ENCODE assay signal across 19 cellular contexts in the genomic region with DNA sequence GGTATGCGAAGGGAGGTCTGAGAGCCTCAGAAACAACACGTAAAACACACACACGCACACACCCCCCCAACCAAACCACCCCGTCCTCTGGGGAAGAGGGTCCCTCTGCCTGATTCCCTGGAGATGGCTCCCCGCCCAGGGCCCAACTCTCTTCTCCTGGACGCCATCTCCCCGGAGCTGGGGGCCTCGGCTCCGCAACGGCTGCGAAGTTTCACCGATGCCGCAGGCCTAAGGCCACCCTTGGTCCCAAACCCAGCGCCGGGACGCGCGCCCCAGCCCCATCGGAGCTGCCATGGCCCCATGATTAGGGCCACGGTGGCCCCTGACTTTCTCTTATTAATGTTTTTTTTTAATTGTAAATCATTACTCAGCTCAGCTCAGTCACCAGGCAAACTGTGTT.
DNase-seq lines count a peak whose midpoint lies in the region; FAIRE-seq and TF ChIP-seq lines count a peak whose summit lies in the region.
"Had no signal": no experiment of that assay in that cellular context is flagged by ENCODE, and none has a peak within 500 bp of the region (broad histone marks: within the 10 kb centered on the region; RNA-seq: fewer than 3 reads in every experiment).

No MANE protein-coding gene starts in this region.

- H3K4me3 Mint-ChIP-seq in astrocyte (ENCODE audit: unreplicated experiment): peak overlapping the region; percentile 57
- H3K4me3 Mint-ChIP-seq: activated CD8-positive, alpha-beta T cell treated with anti-CD3 and anti-CD28 coated beads, Interleukin-2, amount 10 ng/mL, durations not matched to agents 7 days and 5 days; activated T-cell treated with anti-CD3 and anti-CD28 coated beads, Interleukin-2, amount 50 U/mL, for 4 hours; stimulated activated memory B cell treated with anti-CD40 and anti-IgM and Interleukin-4, amounts not matched to agents 10 μg/mL and 1 μg/mL and 100 μg/mL, for 72 hours; T-helper 2 cell treated with Interferon-gamma antibody and Interleukin-4, amounts not matched to agents 5 μg/mL and 100 μg/mL, for 36 hours had no signal

- no peaks in the 10 kb centered on the region for H3K36me3 Mint-ChIP-seq in astrocyte (ENCODE audit: low read depth, unreplicated experiment)
- H3K36me3 Mint-ChIP-seq: stimulated activated memory B cell treated with anti-CD40 and anti-IgM and Interleukin-4, amounts not matched to agents 10 μg/mL and 1 μg/mL and 100 μg/mL, for 72 hours had no signal

- no peaks in the 10 kb centered on the region for H3K79me2 ChIP-seq in astrocyte (ENCODE audit: insufficient read depth, low read length)

- peaks cover 8% of the 10 kb centered on the region; the same call in 1 of the 2 replicates for H3K9me3 ChIP-seq in HAP-1
- no peaks in the 10 kb centered on the region for H3K9me3 ChIP-seq in astrocyte (ENCODE audit: insufficient read depth, low read depth, low read length)
- H3K9me3 ChIP-seq in iPS-18c (ENCODE audit: control insufficient read depth, insufficient read depth, low read length): no peaks in the 10 kb centered on the region
- H3K9me3 ChIP-seq: ovary, SJSA1, tibial artery had no signal

- H3K36me3 ChIP-seq in HAP-1 (replicated peaks) (no peaks in the 10 kb centered on the region), astrocyte (ENCODE audit: insufficient read depth, low read length) (no peaks in the 10 kb centered on the region)
- H3K36me3 ChIP-seq: ovary, SJSA1, tibial artery had no signal

- H3K27ac Mint-ChIP-seq in astrocyte (ENCODE audit: unreplicated experiment): no peak overlapping the region
- H3K27ac Mint-ChIP-seq: activated CD8-positive, alpha-beta T cell treated with anti-CD3 and anti-CD28 coated beads, Interleukin-2, amount 10 ng/mL, durations not matched to agents 7 days and 5 days; activated naive CD4-positive, alpha-beta T cell treated with anti-CD3 and anti-CD28 coated beads, Interleukin-2, amount 50 U/mL, for 24 hours; stimulated activated memory B cell treated with anti-CD40 and anti-IgM and Interleukin-4, amounts not matched to agents 10 μg/mL and 1 μg/mL and 100 μg/mL, for 72 hours; T-helper 2 cell treated with Interferon-gamma antibody and Interleukin-4, amounts not matched to agents 5 μg/mL and 100 μg/mL, for 36 hours had no signal

- H3K9me3 Mint-ChIP-seq in astrocyte (ENCODE audit: unreplicated experiment): no peaks in the 10 kb centered on the region
- H3K9me3 Mint-ChIP-seq: activated naive CD4-positive, alpha-beta T cell treated with anti-CD3 and anti-CD28 coated beads, Interleukin-2, amount 50 U/mL, for 24 hours; activated T-cell treated with anti-CD3 and anti-CD28 coated beads, Interleukin-2, amount 50 U/mL, for 4 hours; stimulated activated memory B cell treated with anti-CD40 and anti-IgM and Interleukin-4, amounts not matched to agents 10 μg/mL and 1 μg/mL and 100 μg/mL, for 72 hours; T-helper 2 cell treated with Interferon-gamma antibody and Interleukin-4, amounts not matched to agents 5 μg/mL and 100 μg/mL, for 36 hours had no signal

- H3K27me3 Mint-ChIP-seq in astrocyte (ENCODE audit: low read depth, unreplicated experiment): peaks cover 38% of the 10 kb centered on the region

- TF ChIP-seq CTCF in astrocyte (IDR thresholded peaks at IDR 0.05; ENCODE audit: insufficient read depth, low read depth, low read length): no peak

- in situ Hi-C loops in HAP-1 (cut with MboI; ENCODE audit: low sequenced_read_pairs): no loop called here

- no peak overlapping the region for H3K27ac ChIP-seq in astrocyte (ENCODE audit: low read depth, low read length)
- H3K27ac ChIP-seq: ovary, SJSA1, tibial artery had no signal

- H2AFZ ChIP-seq in astrocyte (ENCODE audit: low read depth, low read length): peak overlapping the region; percentile 46

- peak overlapping the region; percentile 75 for H3K4me2 ChIP-seq in astrocyte (ENCODE audit: low read length)

- H3K4me3 ChIP-seq in HAP-1: peak overlapping the region; percentile 10; the same call in 1 of the 2 replicates
- peak overlapping the region; percentile 25 for H3K4me3 ChIP-seq in astrocyte (ENCODE audit: insufficient read depth, low read depth, low read length)
- peak overlapping the region; percentile 28; the same call in 1 of the 2 replicates for H3K4me3 ChIP-seq in iPS-18c (ENCODE audit: insufficient read depth, low read depth, low read length)
- H3K4me3 ChIP-seq: ovary, SJSA1, tibial artery had no signal

- no peaks in the 10 kb centered on the region for H4K20me1 ChIP-seq in astrocyte (ENCODE audit: insufficient read depth, low read length)

- peaks cover 29% of the 10 kb centered on the region for H3K27me3 ChIP-seq in HAP-1 (ENCODE audit: low read depth)
- H3K27me3 ChIP-seq in astrocyte (ENCODE audit: insufficient read depth, low read length): peaks cover 44% of the 10 kb centered on the region
- H3K27me3 ChIP-seq: ovary, SJSA1 had no signal

- FAIRE-seq in astrocyte (lab: Jason Lieb, UNC): no peak

- peaks cover 30% of the 10 kb centered on the region for H3K4me1 ChIP-seq in HAP-1
- H3K4me1 ChIP-seq in astrocyte (ENCODE audit: insufficient read depth, low read length): no peaks in the 10 kb centered on the region
- H3K4me1 ChIP-seq: SJSA1 had no signal

- peaks cover 15% of the 10 kb centered on the region for H3K4me1 Mint-ChIP-seq in astrocyte (ENCODE audit: low read depth, unreplicated experiment)

- DNase-seq in HAP-1 (ENCODE audit: low spot score in 2 of 2): no peak
- DNase-seq in astrocyte (ENCODE audit: low read depth): no peak
- DNase-seq in retina: peak; percentile 73
- DNase-seq in COR-L47 (lab: John Stamatoyannopoulos, UW): no peak
- no peak for DNase-seq in hepatic stellate cell (ENCODE audit: low spot score)
- no peak for DNase-seq in NCI-H345 treated with DMSO at 0.1 percent for 48 hours (lab: John Stamatoyannopoulos, UW; ENCODE audit: unreplicated experiment)
- DNase-seq: activated CD8-positive, alpha-beta T cell treated with anti-CD3 and anti-CD28 coated beads, Interleukin-2, amount 10 ng/mL, durations not matched to agents 7 days and 5 days; activated T-cell treated with anti-CD3 and anti-CD28 coated beads, Interleukin-2, amount 50 U/mL, for 4 hours; GOT3; NCI-H1105 treated with DMSO at 0.1 percent for 48 hours; NCI-H2107; NCI-H748 treated with DMSO at 0.1 percent for 48 hours; ovary; tibial artery had no signal

- H3K9ac ChIP-seq in astrocyte (ENCODE audit: low read length): no peak overlapping the region
